25 cellular contexts compared by ENCODE assay signal in genomic region chr3:123158330-123158729, GRCh38. TPM values are rescaled to one million over a fixed set of nuclear protein-coding genes. Genes with fewer than 3 reads are reported as not detected.
DNase-seq lines count a peak whose midpoint lies in the region; ATAC-seq, FAIRE-seq and TF ChIP-seq lines count a peak whose summit lies in the region.
"Had no signal": no experiment of that assay in that cellular context is flagged by ENCODE, and none has a peak within 500 bp of the region (broad histone marks: within the 10 kb centered on the region; RNA-seq: fewer than 3 reads in every experiment).

No MANE protein-coding gene starts in this region.

- peaks cover 40 to 52% (median 49%) of the 10 kb centered on the region in 4 donors for H3K4me1 ChIP-seq in stomach
- no peaks in the 10 kb centered on the region for H3K4me1 ChIP-seq in Caco-2
- H3K4me1 ChIP-seq: esophagus squamous epithelium, vagina had no signal

- FAIRE-seq in GM12891 (lab: Jason Lieb, UNC): no peak
- FAIRE-seq: astrocyte, keratinocyte had no signal

- intact Hi-C loops in stomach (cut with DNase I; ENCODE audit: low total_unique reads) (no loop called here), Caco-2 (cut with micrococcal nuclease; ENCODE audit: unreplicated experiment) (no loop called here)

- H3K9ac ChIP-seq in SK-N-MC (ENCODE audit: insufficient read length): no peak overlapping the region

- H3K9me3 ChIP-seq in SK-N-MC (ENCODE audit: low read depth, low read length) (no peaks in the 10 kb centered on the region), stomach (no peaks in the 10 kb centered on the region), Caco-2 (no peaks in the 10 kb centered on the region)
- H3K9me3 ChIP-seq: esophagus squamous epithelium, vagina had no signal

- H3K27ac ChIP-seq in SK-N-MC: peak overlapping the region; percentile 100
- peak overlapping the region; percentile 44 to 80 (median 74) for H3K27ac ChIP-seq in stomach
- H3K27ac ChIP-seq: dorsolateral prefrontal cortex, vagina had no signal

- DNase-seq in activated T-cell treated with anti-CD3 and anti-CD28 coated beads, Interleukin-2, amount 50 U/mL, for 24 hours: peak; percentile 14
- DNase-seq in activated T-cell treated with anti-CD3 and anti-CD28 coated beads, Interleukin-2, amount 50 U/mL, for 72 hours: no peak
- DNase-seq in SK-N-MC (ENCODE audit: low read depth, low spot score) (no peak), glutamatergic neuron (no peak), stomach (no peak), GM12891 (ENCODE audit: insufficient read length, low spot score) (no peak), Caco-2 (no peak)
- DNase-seq: activated CD4-positive, CD25-positive, alpha-beta regulatory T cell treated with anti-CD3 and anti-CD28 coated beads, Interleukin-2, amount 50 U/mL, for 72 hours; activated CD8-positive, alpha-beta memory T cell treated with anti-CD3 and anti-CD28 coated beads, Interleukin-2, amount 50 U/mL, for 4 hours; activated naive CD4-positive, alpha-beta T cell; esophagus squamous epithelium; H7; KG1; midbrain; NCI-H1105 treated with DMSO at 0.1 percent for 48 hours; NCI-H446 treated with DMSO at 0.1 percent for 48 hours; SHP77; stimulated activated CD4-positive, alpha-beta T cell treated with anti-CD3 and anti-CD28 coated beads, Interleukin-1b, Interleukin-23, amount 100 ng/mL, for 48 hours; substantia nigra had no signal

- H3K4me3 Mint-ChIP-seq in activated T-cell treated with anti-CD3 and anti-CD28 coated beads, Interleukin-2, amount 50 U/mL, for 24 hours: no peak overlapping the region
- no peak overlapping the region for H3K4me3 Mint-ChIP-seq in activated T-cell treated with anti-CD3 and anti-CD28 coated beads, Interleukin-2, amount 50 U/mL, for 72 hours
- H3K4me3 Mint-ChIP-seq in glutamatergic neuron (ENCODE audit: unreplicated experiment) (no peak overlapping the region), Caco-2 (ENCODE audit: unreplicated experiment) (no peak overlapping the region)
- H3K4me3 Mint-ChIP-seq: T-helper 2 cell treated with Interferon-gamma antibody and Interleukin-4, amounts not matched to agents 5 μg/mL and 100 μg/mL, for 36 hours had no signal

- CTCF ChIA-PET in Caco-2 (lab: Charles Lee): no interaction called here

- BruUV-seq in Caco-2 (replicated peaks; lab: Mats Ljungman, UMichigan): no TSS peak

- peaks cover 98% of the 10 kb centered on the region for H3K36me3 Mint-ChIP-seq in activated T-cell treated with anti-CD3 and anti-CD28 coated beads, Interleukin-2, amount 50 U/mL, for 24 hours (ENCODE audit: low read depth)
- peaks cover 0 to 4% of the 10 kb centered on the region in 2 donors for H3K36me3 Mint-ChIP-seq in activated T-cell treated with anti-CD3 and anti-CD28 coated beads, Interleukin-2, amount 50 U/mL, for 72 hours (ENCODE audit: insufficient read depth in 2 of 2)
- H3K36me3 Mint-ChIP-seq in glutamatergic neuron (ENCODE audit: unreplicated experiment) (peaks cover 4% of the 10 kb centered on the region), Caco-2 (ENCODE audit: insufficient read depth, unreplicated experiment) (peaks cover 55% of the 10 kb centered on the region)

- H3K27ac Mint-ChIP-seq in activated T-cell treated with anti-CD3 and anti-CD28 coated beads, Interleukin-2, amount 50 U/mL, for 24 hours: peak overlapping the region; percentile 1
- no peak overlapping the region for H3K27ac Mint-ChIP-seq in activated T-cell treated with anti-CD3 and anti-CD28 coated beads, Interleukin-2, amount 50 U/mL, for 72 hours
- H3K27ac Mint-ChIP-seq in glutamatergic neuron (ENCODE audit: unreplicated experiment) (peak overlapping the region; percentile 10), Caco-2 (ENCODE audit: unreplicated experiment) (no peak overlapping the region)
- H3K27ac Mint-ChIP-seq: T-helper 2 cell treated with Interferon-gamma antibody and Interleukin-4, amounts not matched to agents 5 μg/mL and 100 μg/mL, for 36 hours had no signal

- no peak for ATAC-seq in activated T-cell treated with anti-CD3 and anti-CD28 coated beads, Interleukin-2, amount 50 U/mL, for 72 hours (replicated peaks in 1 of 2)
- ATAC-seq in HG03442 (IDR thresholded peaks at IDR 0.05; ENCODE audit: unreplicated experiment): no peak

- no peaks in the 10 kb centered on the region for H3K9me3 Mint-ChIP-seq in activated T-cell treated with anti-CD3 and anti-CD28 coated beads, Interleukin-2, amount 50 U/mL, for 24 hours
- H3K9me3 Mint-ChIP-seq in activated T-cell treated with anti-CD3 and anti-CD28 coated beads, Interleukin-2, amount 50 U/mL, for 72 hours: no peaks in the 10 kb centered on the region
- peaks cover 11% of the 10 kb centered on the region for H3K9me3 Mint-ChIP-seq in glutamatergic neuron (ENCODE audit: unreplicated experiment)
- H3K9me3 Mint-ChIP-seq in Caco-2 (ENCODE audit: unreplicated experiment): no peaks in the 10 kb centered on the region
- H3K9me3 Mint-ChIP-seq: T-helper 2 cell treated with Interferon-gamma antibody and Interleukin-4, amounts not matched to agents 5 μg/mL and 100 μg/mL, for 36 hours had no signal

- TF ChIP-seq POLR2A in stomach (IDR thresholded peaks at IDR 0.05) (no peak), GM12891 (IDR thresholded peaks at IDR 0.05; ENCODE audit: low read depth, low read length) (no peak)

- H3K36me3 ChIP-seq in SK-N-MC (ENCODE audit: insufficient read depth, low read length) (peaks cover 88% of the 10 kb centered on the region), stomach (peaks cover 17 to 89% (median 76%) of the 10 kb centered on the region in 4 donors), Caco-2 (ENCODE audit: control insufficient read depth, insufficient read depth, low read length) (0 out of 2 replicates have a peak, but pooled peaks cover 2% of the 10 kb centered on the region)

- WGBS in stomach, 5 donors: 56 to 71% (median 61%) methylated on average over 4 of the region's 4 CpGs

- H3K4me1 Mint-ChIP-seq in activated T-cell treated with anti-CD3 and anti-CD28 coated beads, Interleukin-2, amount 50 U/mL, for 24 hours (ENCODE audit: low read depth): no peaks in the 10 kb centered on the region
- H3K4me1 Mint-ChIP-seq in activated T-cell treated with anti-CD3 and anti-CD28 coated beads, Interleukin-2, amount 50 U/mL, for 72 hours (ENCODE audit: low read depth): no peaks in the 10 kb centered on the region
- peaks cover 41% of the 10 kb centered on the region for H3K4me1 Mint-ChIP-seq in glutamatergic neuron (ENCODE audit: low read depth, unreplicated experiment)
- H3K4me1 Mint-ChIP-seq in Caco-2 (ENCODE audit: low read depth, unreplicated experiment): no peaks in the 10 kb centered on the region

- H3K27me3 ChIP-seq in stomach (no peaks in the 10 kb centered on the region), Caco-2 (replicated peaks; ENCODE audit: control insufficient read depth, insufficient read depth, low read length) (no peaks in the 10 kb centered on the region)
- H3K27me3 ChIP-seq: dorsolateral prefrontal cortex, esophagus squamous epithelium, vagina had no signal

- H3K4me3 ChIP-seq in SK-N-MC: no peak overlapping the region; the same call in 1 of the 2 replicates
- H3K4me3 ChIP-seq in stomach: no peak overlapping the region
- H3K4me3 ChIP-seq in Caco-2 (ENCODE audit: low read depth, low read length): no peak overlapping the region
- H3K4me3 ChIP-seq: dorsolateral prefrontal cortex, esophagus squamous epithelium, vagina had no signal

- TF ChIP-seq CTCF in glutamatergic neuron (IDR thresholded peaks at IDR 0.05; ENCODE audit: partially characterized antibody, unreplicated experiment) (no peak), stomach (IDR thresholded peaks at IDR 0.05) (no peak), Caco-2 (IDR thresholded peaks at IDR 0.05; ENCODE audit: insufficient read depth in 1 of 2, low read depth in 1 of 2, low read length in 1 of 2, severe bottlenecking in 1 of 2, unreplicated experiment in 1 of 2) (no peak)

- POLR2A ChIA-PET in Caco-2 (lab: Charles Lee): no interaction called here

- TF ChIP-seq EP300 in stomach (IDR thresholded peaks at IDR 0.05): no peak

- H3K27me3 Mint-ChIP-seq in activated T-cell treated with anti-CD3 and anti-CD28 coated beads, Interleukin-2, amount 50 U/mL, for 24 hours: no peaks in the 10 kb centered on the region
- no peaks in the 10 kb centered on the region for H3K27me3 Mint-ChIP-seq in activated T-cell treated with anti-CD3 and anti-CD28 coated beads, Interleukin-2, amount 50 U/mL, for 72 hours (ENCODE audit: low read depth)
- H3K27me3 Mint-ChIP-seq in glutamatergic neuron (ENCODE audit: unreplicated experiment): peaks cover 3% of the 10 kb centered on the region
- H3K27me3 Mint-ChIP-seq in Caco-2 (ENCODE audit: insufficient read depth, unreplicated experiment): no peaks in the 10 kb centered on the region

TF ChIP-seq in GM12891, 5 proteins besides CTCF, POLR2A, EP300 and RAD21:
- TF ChIP-seq POLR2AphosphoS5 (IDR thresholded peaks at IDR 0.05; ENCODE audit: low read depth, low read length) (no peak), POU2F2 (IDR thresholded peaks at IDR 0.05; ENCODE audit: low read depth, low read length) (no peak), SPI1 (IDR thresholded peaks at IDR 0.05; ENCODE audit: low read depth, low read length) (no peak), PAX5 (IDR thresholded peaks at IDR 0.05; ENCODE audit: insufficient read depth, low read length, severe bottlenecking) (no peak), TAF1 (IDR thresholded peaks at IDR 0.05; ENCODE audit: low read depth, low read length) (no peak)

RNA-seq across cellular contexts. Expression of gene SEC22A, which starts 43.4 kb away (rescaled TPM):
- total RNA-seq in activated T-cell treated with anti-CD3 and anti-CD28 coated beads, Interleukin-2, amount 50 U/mL, for 72 hours: 10 to 100 TPM; 17.4 to 22.9 TPM
- 14.6 TPM for total RNA-seq in glutamatergic neuron (ENCODE audit: unreplicated experiment)
- total RNA-seq in stomach: 10 to 100 TPM in 1 of 5 donors, 1 to 10 TPM in 3, not detected in 1; 1.6 to 26.6 (median 5.8) TPM
- 1 to 10 TPM; 6.3 to 8.2 (median 7.0) TPM for polyA plus RNA-seq in stomach
- 15.1 TPM for polyA plus RNA-seq in GM12891 (2012; ENCODE audit: low read depth, missing spikeins)
- 12.5 and 17.7 TPM in 2 replicates for total RNA-seq in Caco-2 (2022)

Comparison
In these comparisons a context has a peak if more than half of its experiments do, and no peak if none do; other contexts are left out.
1. H3K27ac Mint-ChIP-seq: peak in activated T-cell treated with anti-CD3 and anti-CD28 coated beads, Interleukin-2, amount 50 U/mL, for 24 hours (single experiment) and glutamatergic neuron (single experiment); none in activated T-cell treated with anti-CD3 and anti-CD28 coated beads, Interleukin-2, amount 50 U/mL, for 72 hours (single experiment) and Caco-2 (single experiment).